ENCODE assay signal across 11 cellular contexts in the genomic region with DNA sequence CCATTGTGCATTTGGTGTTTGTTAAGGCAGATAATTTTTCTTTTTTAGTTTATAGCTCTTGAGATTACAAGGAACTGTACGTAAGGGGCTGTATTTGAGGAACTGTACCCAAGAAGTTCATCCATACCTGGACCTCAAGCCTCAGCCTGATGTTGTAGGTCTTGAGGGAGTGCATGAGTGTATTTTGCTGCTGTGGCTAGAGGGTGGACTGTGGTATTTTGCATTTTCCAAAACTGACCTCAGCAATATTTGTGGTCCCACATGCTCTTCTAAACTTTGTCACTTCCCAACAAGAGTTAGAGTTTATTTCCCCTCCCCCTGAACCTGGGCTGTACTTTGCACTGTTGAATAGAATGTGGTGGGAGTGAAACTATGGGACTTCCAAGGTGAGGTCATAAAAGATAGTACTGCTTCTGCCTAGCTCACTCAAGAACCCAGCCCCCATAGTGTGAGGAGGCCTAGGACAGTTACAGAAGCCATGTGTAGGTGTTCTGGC. TPM values are rescaled to one million over a fixed set of nuclear protein-coding genes. Genes with fewer than 3 reads are reported as not detected.
A peak's percentile ranks its signal among the peaks of the same experiment; 100 is the strongest.
DNase-seq lines count a peak whose midpoint lies in the region; ATAC-seq and TF ChIP-seq lines count a peak whose summit lies in the region.
"Had no signal": no experiment of that assay in that cellular context is flagged by ENCODE, and none has a peak within 500 bp of the region (broad histone marks: within the 10 kb centered on the region; RNA-seq: fewer than 3 reads in every experiment).

No MANE protein-coding gene starts in this region.

- no peak overlapping the region for H2AK5ac ChIP-seq in neuronal stem cell (ENCODE audit: low read depth, low read length)

- no peak overlapping the region for H3K18ac ChIP-seq in neuronal stem cell (ENCODE audit: low read length)

- H3K9me3 ChIP-seq in ascending aorta (peaks cover 0 to 7% of the 10 kb centered on the region in 2 donors), neuronal stem cell (replicated peaks in 1 of 2; ENCODE audit: control insufficient read depth in 2 of 2, insufficient read depth in 1 of 2, low read depth in 1 of 2, low read length in 2 of 2) (no peaks in the 10 kb centered on the region)

- H4K91ac ChIP-seq in neuronal stem cell (ENCODE audit: low read depth, low read length, poor library complexity): no peak overlapping the region

- H3K36me3 ChIP-seq in ascending aorta: no peaks in the 10 kb centered on the region
- no peaks in the 10 kb centered on the region for H3K36me3 ChIP-seq in neuronal stem cell (replicated peaks in 1 of 2; ENCODE audit: control insufficient read depth in 2 of 2, insufficient read depth in 2 of 2, low read length in 2 of 2)

- H2BK15ac ChIP-seq in neuronal stem cell (ENCODE audit: low read length): no peak overlapping the region

- no peak overlapping the region for H3K14ac ChIP-seq in neuronal stem cell (ENCODE audit: low read length)

- intact Hi-C loops in ascending aorta (cut with DNase I): no loop called here

- H3K27me3 ChIP-seq in ascending aorta (no peaks in the 10 kb centered on the region), neuronal stem cell (ENCODE audit: control insufficient read depth in 3 of 3, insufficient read depth in 3 of 3, low read depth in 1 of 3, low read length in 3 of 3) (no peaks in the 10 kb centered on the region)

- H2BK5ac ChIP-seq in neuronal stem cell (ENCODE audit: low read length): no peak overlapping the region

- no peak overlapping the region for H3K4ac ChIP-seq in neuronal stem cell (ENCODE audit: low read length)

- H4K8ac ChIP-seq in neuronal stem cell (ENCODE audit: low read depth, low read length): no peak overlapping the region

- ATAC-seq in activated CD4-positive, CD25-positive, alpha-beta regulatory T cell treated with anti-CD3 and anti-CD28 coated beads, Interleukin-2, amount 50 U/mL, for 24 hours: peak; percentile 28 to 45
- ATAC-seq in GM21576 (IDR thresholded peaks at IDR 0.05; ENCODE audit: unreplicated experiment) (peak; percentile 88), HG03139 (IDR thresholded peaks at IDR 0.05; ENCODE audit: unreplicated experiment) (peak; percentile 90)
- ATAC-seq: natural killer cell had no signal

- no peak overlapping the region for H2AFZ ChIP-seq in neuronal stem cell (ENCODE audit: low read length)

- DNase-seq in activated CD4-positive, CD25-positive, alpha-beta regulatory T cell treated with anti-CD3 and anti-CD28 coated beads, Interleukin-2, amount 50 U/mL, for 72 hours: no peak
- DNase-seq in kidney tubule cell (ENCODE audit: low spot score): peak; percentile 36
- DNase-seq in ascending aorta (ENCODE audit: low spot score in 2 of 2): no peak
- no peak for DNase-seq in RKO (ENCODE audit: low spot score)
- no peak for DNase-seq in neuronal stem cell (ENCODE audit: low spot score)
- DNase-seq: 8988T, DMS153, natural killer cell had no signal

- H3K9ac ChIP-seq in neuronal stem cell (ENCODE audit: low read depth, low read length, poor library complexity): no peak overlapping the region

- no peak overlapping the region for H2BK120ac ChIP-seq in neuronal stem cell (ENCODE audit: low read depth, low read length)

- H3K4me1 ChIP-seq in ascending aorta (no peaks in the 10 kb centered on the region), neuronal stem cell (ENCODE audit: control insufficient read depth in 2 of 2, insufficient read depth in 1 of 2, low read depth in 1 of 2, low read length in 2 of 2) (peaks cover 0 to 1% of the 10 kb centered on the region in 2 donors)

- H3K79me1 ChIP-seq in neuronal stem cell (ENCODE audit: low read depth, low read length): no peaks in the 10 kb centered on the region

- TF ChIP-seq CTCF in ascending aorta (IDR thresholded peaks at IDR 0.05): no peak

- WGBS in neuronal stem cell (ENCODE audit: extremely low coverage in 2 of 2, insufficient read length in 2 of 2, insufficient replicate concordance in 1 of 2), 2 donors: no CpG with 5 or more reads among the region's 1 CpG

- no peak overlapping the region for H3K4me2 ChIP-seq in neuronal stem cell (ENCODE audit: insufficient read depth, low read length, poor library complexity, severe bottlenecking)

- no peak overlapping the region for H3K23ac ChIP-seq in neuronal stem cell (ENCODE audit: low read depth, low read length, poor library complexity)

- H3K4me3 ChIP-seq in ascending aorta: no peak overlapping the region
- H3K4me3 ChIP-seq in neuronal stem cell (ENCODE audit: low read length in 2 of 2): no peak overlapping the region

- H3K27ac ChIP-seq in ascending aorta (no peak overlapping the region), neuronal stem cell (replicated peaks; ENCODE audit: low read length) (no peak overlapping the region)

- H2BK12ac ChIP-seq in neuronal stem cell (ENCODE audit: low read length): no peak overlapping the region

RNA-seq across cellular contexts. Expression of a gene that starts 42.2 kb away (rescaled TPM):
- total RNA-seq in ascending aorta: 14.5 TPM
- 14.6 TPM for polyA plus RNA-seq in neuronal stem cell (2013, experiment 1 of 2)
- polyA plus RNA-seq in neuronal stem cell (2013, experiment 2 of 2): 14.4 TPM

Comparison
In these comparisons a context has a peak if more than half of its experiments do, and no peak if none do; other contexts are left out.
1. ATAC-seq: peak in every context shown above with its lines; median percentile 90 in HG03139; 88 in GM21576; 36 in activated CD4-positive, CD25-positive, alpha-beta regulatory T cell treated with anti-CD3 and anti-CD28 coated beads, Interleukin-2, amount 50 U/mL, for 24 hours.